ENCODE assay signal across 8 cellular contexts in the genomic region with DNA sequence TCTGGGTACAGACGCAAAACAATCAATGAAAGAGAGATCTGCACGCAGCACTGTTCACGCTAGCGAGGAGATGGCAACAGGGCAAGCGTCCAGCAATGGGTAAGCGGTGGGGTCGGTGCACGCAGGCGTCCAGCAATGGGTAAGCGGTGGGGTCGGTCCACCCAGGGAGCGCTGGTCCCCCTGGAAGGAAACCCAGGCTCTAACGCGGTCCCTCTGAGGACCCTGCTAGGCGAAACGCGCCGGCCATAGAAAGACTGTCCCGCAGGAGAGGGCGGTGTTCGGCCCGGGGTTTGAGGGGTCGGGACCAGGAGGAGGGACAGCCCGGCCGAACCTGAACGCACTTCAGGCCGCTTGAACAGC. TPM values are rescaled to one million over a fixed set of nuclear protein-coding genes. Genes with fewer than 3 reads are reported as not detected.
DNase-seq lines count a peak whose midpoint lies in the region; ATAC-seq, FAIRE-seq and TF ChIP-seq lines count a peak whose summit lies in the region.

No MANE protein-coding gene starts in this region.

- H3K9me3 Mint-ChIP-seq in Caco-2 (ENCODE audit: unreplicated experiment) (no peaks in the 10 kb centered on the region), MCF 10A (ENCODE audit: unreplicated experiment) (no peaks in the 10 kb centered on the region)

- no peak for TF ChIP-seq EP300 in HepG2 (IDR thresholded peaks at IDR 0.05; ENCODE audit: low read depth in 2 of 2, low read length in 2 of 2)
- TF ChIP-seq EP300 in HepG2 (CRISPR knock-in tag; IDR thresholded peaks at IDR 0.05; ENCODE audit: borderline replicate concordance) = no peak

- no peak for TF ChIP-seq POLR2A in HepG2 (IDR thresholded peaks at IDR 0.05; ENCODE audit: insufficient read depth in 1 of 2, low read depth in 2 of 2, low read length in 2 of 2)

- peak overlapping the region; percentile 81 for H3K9ac ChIP-seq in HepG2 (ENCODE audit: insufficient read depth, low read depth, low read length)

- H3K4me1 ChIP-seq in Caco-2 (no peaks in the 10 kb centered on the region), HepG2 (ENCODE audit: insufficient read depth, low read length) (peaks cover 19% of the 10 kb centered on the region), thymus (ENCODE audit: control insufficient read depth, insufficient read depth, low read length) (peaks cover 8% of the 10 kb centered on the region)

- peak overlapping the region; percentile 91 for H3K4me3 ChIP-seq in Caco-2 (ENCODE audit: low read depth, low read length)
- H3K4me3 ChIP-seq in HepG2 (replicated peaks in 1 of 3; ENCODE audit: insufficient read depth in 1 of 3, low read depth in 2 of 3, low read length in 3 of 3) = peak overlapping the region; percentile 68 to 89 (median 75)
- peak overlapping the region; percentile 95 for H3K4me3 ChIP-seq in thymus (ENCODE audit: low read length)

- CTCF ChIA-PET in Caco-2 (lab: Charles Lee) = no interaction called here
- CTCF ChIA-PET in MCF 10A (lab: Yijun Ruan, JAX) = no interaction called here
- CTCF ChIA-PET in HepG2 (lab: Yijun Ruan, JAX; ENCODE audit: low intra/inter-chr PET ratio, low total read pairs) = no interaction called here

- no peaks in the 10 kb centered on the region; the same call in 1 of the 2 replicates for H3K36me3 ChIP-seq in Caco-2 (ENCODE audit: control insufficient read depth, insufficient read depth, low read length)
- peaks cover 4 to 11% of the 10 kb centered on the region in 2 experiments; a peak in 4 of 5 replicates for H3K36me3 ChIP-seq in HepG2 (replicated peaks in 1 of 2; ENCODE audit: control insufficient read depth in 1 of 2, insufficient read depth in 2 of 2, low read length in 2 of 2)
- peaks cover 8% of the 10 kb centered on the region for H3K36me3 ChIP-seq in thymus (ENCODE audit: control insufficient read depth, insufficient read depth)

- peak overlapping the region; percentile 95 for H3K27ac Mint-ChIP-seq in Caco-2 (ENCODE audit: unreplicated experiment)
- peak overlapping the region; percentile 91 for H3K27ac Mint-ChIP-seq in MCF 10A (ENCODE audit: low read depth, unreplicated experiment)

- peak overlapping the region; percentile 84 for H3K4me2 ChIP-seq in HepG2 (ENCODE audit: low read depth, low read length)

- peak overlapping the region; percentile 67 for H3K27ac ChIP-seq in HepG2 (ENCODE audit: extremely low read length, insufficient read depth, low read length)
- peak overlapping the region; percentile 79 for H3K27ac ChIP-seq in thymus (ENCODE audit: low read depth)

- H3K27me3 Mint-ChIP-seq in Caco-2 (ENCODE audit: insufficient read depth, unreplicated experiment) = no peaks in the 10 kb centered on the region
- H3K27me3 Mint-ChIP-seq in MCF 10A (ENCODE audit: insufficient read depth, unreplicated experiment) = no peaks in the 10 kb centered on the region

- no peak for DNase-seq in Caco-2
- no peak for DNase-seq in MCF 10A (ENCODE audit: unreplicated experiment)
- DNase-seq in HepG2 (ENCODE audit: low spot score) = no peak
- DNase-seq in medulla oblongata (ENCODE audit: extremely low spot score) = no peak
- no peak for DNase-seq in NCI-H2171 treated with DMSO at 0.1 percent for 48 hours (lab: John Stamatoyannopoulos, UW)

- peak overlapping the region; percentile 99 for H3K4me3 Mint-ChIP-seq in Caco-2 (ENCODE audit: unreplicated experiment)
- H3K4me3 Mint-ChIP-seq in MCF 10A (ENCODE audit: unreplicated experiment) = peak overlapping the region; percentile 93

- H2AFZ ChIP-seq in HepG2 (ENCODE audit: low read length) = no peak overlapping the region

- POLR2A ChIA-PET in Caco-2 (lab: Charles Lee) (no interaction called here), MCF 10A (lab: Yijun Ruan, JAX) (interaction anchor here (0.6 to 3.0 kb wide), 7 partner anchors 11 to 143 kb away, joined by 3 to 23 read pairs (median 3); partner anchors contain the start of genes ANKLE2 and GOLGA3), HepG2 (lab: Yijun Ruan, JAX) (interaction anchor here (0.6 to 1.4 kb wide), 3 partner anchors 8 to 14 kb away, joined by 3 to 4 read pairs (median 4); no protein-coding TSS in a partner anchor)

- H3K27me3 ChIP-seq in Caco-2 (replicated peaks; ENCODE audit: control insufficient read depth, insufficient read depth, low read length) (no peaks in the 10 kb centered on the region), HepG2 (ENCODE audit: control insufficient read depth in 1 of 2, insufficient read depth in 2 of 2, low read length in 2 of 2) (no peaks in the 10 kb centered on the region), thymus (ENCODE audit: control insufficient read depth, insufficient read depth) (no peaks in the 10 kb centered on the region)

- TF ChIP-seq RAD21 in HepG2 (CRISPR knock-in tag; IDR thresholded peaks at IDR 0.05) = no peak

- H3K9me3 ChIP-seq in Caco-2 = no peaks in the 10 kb centered on the region
- H3K9me3 ChIP-seq in HepG2 (ENCODE audit: low read length) = no peaks in the 10 kb centered on the region
- H3K9me3 ChIP-seq in thymus (ENCODE audit: control insufficient read depth) = peaks cover 1% of the 10 kb centered on the region

- peaks cover 46% of the 10 kb centered on the region for H3K36me3 Mint-ChIP-seq in Caco-2 (ENCODE audit: insufficient read depth, unreplicated experiment)
- peaks cover 35% of the 10 kb centered on the region for H3K36me3 Mint-ChIP-seq in MCF 10A (ENCODE audit: insufficient read depth, unreplicated experiment)

- no peaks in the 10 kb centered on the region for H3K4me1 Mint-ChIP-seq in Caco-2 (ENCODE audit: low read depth, unreplicated experiment)
- H3K4me1 Mint-ChIP-seq in MCF 10A (ENCODE audit: insufficient read depth, unreplicated experiment) = no peaks in the 10 kb centered on the region

- BruUV-seq in Caco-2 (replicated peaks; lab: Mats Ljungman, UMichigan) (TSS peak; percentile 89), MCF 10A (replicated peaks; lab: Mats Ljungman, UMichigan) (TSS peak; percentile 74), HepG2 (replicated peaks; lab: Mats Ljungman, UMichigan) (TSS peak; percentile 91)

- no peak for FAIRE-seq in HepG2 (lab: Jason Lieb, UNC)

- no peaks in the 10 kb centered on the region for H4K20me1 ChIP-seq in HepG2 (ENCODE audit: insufficient read depth, low read length)

- 0% methylated on average over 5 of the region's 27 CpGs for WGBS in HepG2 (ENCODE audit: low lambda C conversion rate)
- WGBS in thymus = 5% methylated on average over 27 of the region's 27 CpGs

- peak; percentile 26 for ATAC-seq in GM21390 (IDR thresholded peaks at IDR 0.05; ENCODE audit: unreplicated experiment)
- ATAC-seq in HG03575 (IDR thresholded peaks at IDR 0.05; ENCODE audit: extremely low read depth, insufficient number of reproducible peaks, low FRiP score, unreplicated experiment) = peak; percentile 3
- ATAC-seq in HepG2 = peak; percentile 63

- no peak for TF ChIP-seq CTCF in Caco-2 (IDR thresholded peaks at IDR 0.05; ENCODE audit: insufficient read depth in 1 of 2, low read depth in 1 of 2, low read length in 1 of 2, severe bottlenecking in 1 of 2, unreplicated experiment in 1 of 2)
- no peak for TF ChIP-seq CTCF in MCF 10A (IDR thresholded peaks at IDR 0.05; ENCODE audit: unreplicated experiment)
- TF ChIP-seq CTCF in HepG2 (CRISPR knock-in tag; IDR thresholded peaks at IDR 0.05) = no peak

- intact Hi-C loops in Caco-2 (cut with micrococcal nuclease; ENCODE audit: unreplicated experiment) = loop anchor here (2.0 kb wide), 1 partner anchor 23 kb away; the partner anchor contains the start of genes POLE and PXMP2
- intact Hi-C loops in MCF 10A (cut with micrococcal nuclease) = no loop called here
- intact Hi-C loops in HepG2 (cut with micrococcal nuclease; ENCODE audit: unreplicated experiment) = no loop called here

- in situ Hi-C loops in HepG2 (cut with HindIII; ENCODE audit: extremely low pct_ligation_motif_present, low pct_unique_long_range_greater_than_20kb) = no loop called here

- H3K79me2 ChIP-seq in HepG2 (ENCODE audit: insufficient read depth, low read length) = peaks cover 35% of the 10 kb centered on the region

RNA-seq across cellular contexts. Expression of gene PGAM5, which starts 0.6 kb away (rescaled TPM):
- total RNA-seq in Caco-2 (2022) = 78.1 and 87.8 TPM in 2 replicates
- 69.8 and 84.0 TPM in 2 replicates for total RNA-seq in MCF 10A (2022)
- total RNA-seq in HepG2 (2016; rRNA removed; fragmentation: Illumina TruSeq; extraction: Trizol) = 77.1 and 77.9 TPM in 2 replicates
- 37.0 and 40.3 TPM in 2 replicates for total RNA-seq in HepG2 (2016; cell fraction: cytosol; rRNA removed; fragmentation: Illumina TruSeq; extraction: Trizol; ENCODE audit: low read depth)
- total RNA-seq in HepG2 (2016; cell fraction: insoluble cytoplasmic fraction; rRNA removed; fragmentation: Illumina TruSeq; extraction: Trizol) = 75.8 and 78.5 TPM in 2 replicates
- total RNA-seq in HepG2 (2016; cell fraction: membrane; rRNA removed; fragmentation: Illumina TruSeq; extraction: Trizol) = 82.5 and 88.7 TPM in 2 replicates
- 27.7 and 31.2 TPM in 2 replicates for total RNA-seq in HepG2 (2016; cell fraction: nucleus; rRNA removed; fragmentation: Illumina TruSeq; extraction: Trizol)
- polyA plus RNA-seq in HepG2 (2011; rRNA removed) = 18.0 and 23.8 TPM in 2 replicates
- 15.3 and 23.5 TPM in 2 replicates for polyA plus RNA-seq in HepG2 (2011; cell fraction: cytosol; rRNA removed)
- polyA plus RNA-seq in HepG2 (2011; cell fraction: nucleus; rRNA removed) = 14.4 and 15.9 TPM in 2 replicates
- polyA plus RNA-seq in HepG2 (2012) = 14.5 and 23.5 TPM in 2 replicates
- 28.3 and 31.0 TPM in 2 replicates for polyA plus RNA-seq in HepG2 (2016; cell fraction: cytosol; fragmentation: Illumina TruSeq; extraction: Trizol; ENCODE audit: low read depth)
- polyA plus RNA-seq in HepG2 (2016; cell fraction: insoluble cytoplasmic fraction; fragmentation: Illumina TruSeq; extraction: Trizol; ENCODE audit: low read depth) = 59.5 and 70.5 TPM in 2 replicates
- polyA plus RNA-seq in HepG2 (2016; cell fraction: membrane; fragmentation: Illumina TruSeq; extraction: Trizol; ENCODE audit: low read depth) = 47.3 and 51.7 TPM in 2 replicates
- polyA plus RNA-seq in HepG2 (2016; cell fraction: nucleus; fragmentation: Illumina TruSeq; extraction: Trizol; ENCODE audit: insufficient read depth, low read depth) = 43.9 and 45.1 TPM in 2 replicates
- polyA minus RNA-seq in HepG2 (2011; rRNA and poly(A)+ RNA removed; ENCODE audit: low replicate concordance) = 89.6 and 210 TPM in 2 replicates
- polyA minus RNA-seq in HepG2 (2011; cell fraction: cytosol; rRNA and poly(A)+ RNA removed) = 28.3 and 32.7 TPM in 2 replicates
- polyA minus RNA-seq in HepG2 (2011; cell fraction: nucleus; rRNA and poly(A)+ RNA removed) = 9.9 and 10.2 TPM in 2 replicates
- polyA plus RNA-seq in thymus = 17.4 TPM

RNA-seq across cellular contexts. Expression of gene PXMP2, which starts 22.7 kb away (rescaled TPM):
- total RNA-seq in Caco-2 (2022) = 29.8 and 39.9 TPM in 2 replicates
- 23.8 and 28.1 TPM in 2 replicates for total RNA-seq in MCF 10A (2022)
- total RNA-seq in HepG2 (2016; rRNA removed; fragmentation: Illumina TruSeq; extraction: Trizol) = 38.3 and 42.9 TPM in 2 replicates
- total RNA-seq in HepG2 (2016; cell fraction: cytosol; rRNA removed; fragmentation: Illumina TruSeq; extraction: Trizol; ENCODE audit: low read depth) = 129 and 144 TPM in 2 replicates
- total RNA-seq in HepG2 (2016; cell fraction: insoluble cytoplasmic fraction; rRNA removed; fragmentation: Illumina TruSeq; extraction: Trizol) = 34.3 and 45.4 TPM in 2 replicates
- total RNA-seq in HepG2 (2016; cell fraction: membrane; rRNA removed; fragmentation: Illumina TruSeq; extraction: Trizol) = 94.5 and 107 TPM in 2 replicates
- 16.5 and 17.4 TPM in 2 replicates for total RNA-seq in HepG2 (2016; cell fraction: nucleus; rRNA removed; fragmentation: Illumina TruSeq; extraction: Trizol)
- 24.4 and 25.5 TPM in 2 replicates for polyA plus RNA-seq in HepG2 (2011; rRNA removed)
- 21.8 and 27.1 TPM in 2 replicates for polyA plus RNA-seq in HepG2 (2011; cell fraction: cytosol; rRNA removed)
- 11.1 and 15.6 TPM in 2 replicates for polyA plus RNA-seq in HepG2 (2011; cell fraction: nucleus; rRNA removed)
- 14.0 and 18.0 TPM in 2 replicates for polyA plus RNA-seq in HepG2 (2012)
- polyA plus RNA-seq in HepG2 (2016; cell fraction: cytosol; fragmentation: Illumina TruSeq; extraction: Trizol; ENCODE audit: low read depth) = 136 and 147 TPM in 2 replicates
- 33.1 and 37.0 TPM in 2 replicates for polyA plus RNA-seq in HepG2 (2016; cell fraction: insoluble cytoplasmic fraction; fragmentation: Illumina TruSeq; extraction: Trizol; ENCODE audit: low read depth)
- polyA plus RNA-seq in HepG2 (2016; cell fraction: membrane; fragmentation: Illumina TruSeq; extraction: Trizol; ENCODE audit: low read depth) = 87.1 and 93.3 TPM in 2 replicates
- polyA plus RNA-seq in HepG2 (2016; cell fraction: nucleus; fragmentation: Illumina TruSeq; extraction: Trizol; ENCODE audit: insufficient read depth, low read depth) = 39.4 and 39.9 TPM in 2 replicates
- polyA minus RNA-seq in HepG2 (2011; rRNA and poly(A)+ RNA removed; ENCODE audit: low replicate concordance) = 14.3 and 48.1 TPM in 2 replicates
- 4.0 and 7.8 TPM in 2 replicates for polyA minus RNA-seq in HepG2 (2011; cell fraction: cytosol; rRNA and poly(A)+ RNA removed)
- polyA minus RNA-seq in HepG2 (2011; cell fraction: nucleus; rRNA and poly(A)+ RNA removed) = 7.0 and 7.9 TPM in 2 replicates
- 6.3 TPM for polyA plus RNA-seq in thymus

RNA-seq across cellular contexts. Expression of gene POLE, which starts 22.9 kb away (rescaled TPM):
- total RNA-seq in Caco-2 (2022) (167 and 170 TPM in 2 replicates), MCF 10A (2022) (36.3 and 40.4 TPM in 2 replicates), HepG2 (2016; rRNA removed; fragmentation: Illumina TruSeq; extraction: Trizol) (25.7 and 52.2 TPM in 2 replicates)
- 59.1 and 64.2 TPM in 2 replicates for total RNA-seq in HepG2 (2016; cell fraction: cytosol; rRNA removed; fragmentation: Illumina TruSeq; extraction: Trizol; ENCODE audit: low read depth)
- total RNA-seq in HepG2 (2016; cell fraction: insoluble cytoplasmic fraction; rRNA removed; fragmentation: Illumina TruSeq; extraction: Trizol) = 20.9 and 52.7 TPM in 2 replicates
- 57.6 and 66.6 TPM in 2 replicates for total RNA-seq in HepG2 (2016; cell fraction: membrane; rRNA removed; fragmentation: Illumina TruSeq; extraction: Trizol)
- 72.5 and 80.9 TPM in 2 replicates for total RNA-seq in HepG2 (2016; cell fraction: nucleus; rRNA removed; fragmentation: Illumina TruSeq; extraction: Trizol)
- polyA plus RNA-seq in HepG2 (2011; rRNA removed) (23.2 and 25.3 TPM in 2 replicates), thymus (19.3 TPM)
- 4.8 and 9.4 TPM in 2 replicates for polyA plus RNA-seq in HepG2 (2011; cell fraction: cytosol; rRNA removed)
- 134 and 225 TPM in 2 replicates for polyA plus RNA-seq in HepG2 (2011; cell fraction: nucleus; rRNA removed)
- 14.9 and 21.3 TPM in 2 replicates for polyA plus RNA-seq in HepG2 (2012)
- polyA plus RNA-seq in HepG2 (2016; cell fraction: cytosol; fragmentation: Illumina TruSeq; extraction: Trizol; ENCODE audit: low read depth) = 4.1 and 5.2 TPM in 2 replicates
- polyA plus RNA-seq in HepG2 (2016; cell fraction: insoluble cytoplasmic fraction; fragmentation: Illumina TruSeq; extraction: Trizol; ENCODE audit: low read depth) = 21.3 and 29.5 TPM in 2 replicates
- 11.4 and 13.7 TPM in 2 replicates for polyA plus RNA-seq in HepG2 (2016; cell fraction: membrane; fragmentation: Illumina TruSeq; extraction: Trizol; ENCODE audit: low read depth)
- polyA plus RNA-seq in HepG2 (2016; cell fraction: nucleus; fragmentation: Illumina TruSeq; extraction: Trizol; ENCODE audit: insufficient read depth, low read depth) = 185 and 194 TPM in 2 replicates
- polyA minus RNA-seq in HepG2 (2011; rRNA and poly(A)+ RNA removed; ENCODE audit: low replicate concordance) = 104 and 245 TPM in 2 replicates
- polyA minus RNA-seq in HepG2 (2011; cell fraction: cytosol; rRNA and poly(A)+ RNA removed) = 12.9 and 22.7 TPM in 2 replicates
- polyA minus RNA-seq in HepG2 (2011; cell fraction: nucleus; rRNA and poly(A)+ RNA removed) = 79.4 and 111 TPM in 2 replicates

RNA-seq across cellular contexts. Expression of gene ANKLE2, which starts 51.6 kb away (rescaled TPM):
- total RNA-seq in Caco-2 (2022) = 80.8 and 86.6 TPM in 2 replicates
- 111 and 142 TPM in 2 replicates for total RNA-seq in MCF 10A (2022)
- total RNA-seq in HepG2 (2016; rRNA removed; fragmentation: Illumina TruSeq; extraction: Trizol) = 16.2 and 35.3 TPM in 2 replicates
- 20.1 and 20.5 TPM in 2 replicates for total RNA-seq in HepG2 (2016; cell fraction: cytosol; rRNA removed; fragmentation: Illumina TruSeq; extraction: Trizol; ENCODE audit: low read depth)
- 14.0 and 36.7 TPM in 2 replicates for total RNA-seq in HepG2 (2016; cell fraction: insoluble cytoplasmic fraction; rRNA removed; fragmentation: Illumina TruSeq; extraction: Trizol)
- total RNA-seq in HepG2 (2016; cell fraction: membrane; rRNA removed; fragmentation: Illumina TruSeq; extraction: Trizol) = 16.8 and 21.8 TPM in 2 replicates
- 62.3 and 64.4 TPM in 2 replicates for total RNA-seq in HepG2 (2016; cell fraction: nucleus; rRNA removed; fragmentation: Illumina TruSeq; extraction: Trizol)
- polyA plus RNA-seq in HepG2 (2011; rRNA removed) = 37.1 and 51.2 TPM in 2 replicates
- 23.3 and 24.4 TPM in 2 replicates for polyA plus RNA-seq in HepG2 (2011; cell fraction: cytosol; rRNA removed)
- 163 and 166 TPM in 2 replicates for polyA plus RNA-seq in HepG2 (2011; cell fraction: nucleus; rRNA removed)
- polyA plus RNA-seq in HepG2 (2012) = 30.1 and 31.6 TPM in 2 replicates
- 3.0 and 3.4 TPM in 2 replicates for polyA plus RNA-seq in HepG2 (2016; cell fraction: cytosol; fragmentation: Illumina TruSeq; extraction: Trizol; ENCODE audit: low read depth)
- polyA plus RNA-seq in HepG2 (2016; cell fraction: insoluble cytoplasmic fraction; fragmentation: Illumina TruSeq; extraction: Trizol; ENCODE audit: low read depth) = 12.3 and 14.0 TPM in 2 replicates
- 7.1 and 7.4 TPM in 2 replicates for polyA plus RNA-seq in HepG2 (2016; cell fraction: membrane; fragmentation: Illumina TruSeq; extraction: Trizol; ENCODE audit: low read depth)
- polyA plus RNA-seq in HepG2 (2016; cell fraction: nucleus; fragmentation: Illumina TruSeq; extraction: Trizol; ENCODE audit: insufficient read depth, low read depth) = 129 and 136 TPM in 2 replicates
- 183 and 431 TPM in 2 replicates for polyA minus RNA-seq in HepG2 (2011; rRNA and poly(A)+ RNA removed; ENCODE audit: low replicate concordance)
- 26.3 and 37.6 TPM in 2 replicates for polyA minus RNA-seq in HepG2 (2011; cell fraction: cytosol; rRNA and poly(A)+ RNA removed)
- 111 and 121 TPM in 2 replicates for polyA minus RNA-seq in HepG2 (2011; cell fraction: nucleus; rRNA and poly(A)+ RNA removed)
- 62.5 TPM for polyA plus RNA-seq in thymus

Comparison
In these comparisons a context has a peak if more than half of its experiments do, and no peak if none do; other contexts are left out.
1. ATAC-seq: peak in every context shown above with its lines; median percentile 63 in HepG2; 26 in GM21390; 3 in HG03575.